1 cellular context compared by ENCODE assay signal in the genomic region with DNA sequence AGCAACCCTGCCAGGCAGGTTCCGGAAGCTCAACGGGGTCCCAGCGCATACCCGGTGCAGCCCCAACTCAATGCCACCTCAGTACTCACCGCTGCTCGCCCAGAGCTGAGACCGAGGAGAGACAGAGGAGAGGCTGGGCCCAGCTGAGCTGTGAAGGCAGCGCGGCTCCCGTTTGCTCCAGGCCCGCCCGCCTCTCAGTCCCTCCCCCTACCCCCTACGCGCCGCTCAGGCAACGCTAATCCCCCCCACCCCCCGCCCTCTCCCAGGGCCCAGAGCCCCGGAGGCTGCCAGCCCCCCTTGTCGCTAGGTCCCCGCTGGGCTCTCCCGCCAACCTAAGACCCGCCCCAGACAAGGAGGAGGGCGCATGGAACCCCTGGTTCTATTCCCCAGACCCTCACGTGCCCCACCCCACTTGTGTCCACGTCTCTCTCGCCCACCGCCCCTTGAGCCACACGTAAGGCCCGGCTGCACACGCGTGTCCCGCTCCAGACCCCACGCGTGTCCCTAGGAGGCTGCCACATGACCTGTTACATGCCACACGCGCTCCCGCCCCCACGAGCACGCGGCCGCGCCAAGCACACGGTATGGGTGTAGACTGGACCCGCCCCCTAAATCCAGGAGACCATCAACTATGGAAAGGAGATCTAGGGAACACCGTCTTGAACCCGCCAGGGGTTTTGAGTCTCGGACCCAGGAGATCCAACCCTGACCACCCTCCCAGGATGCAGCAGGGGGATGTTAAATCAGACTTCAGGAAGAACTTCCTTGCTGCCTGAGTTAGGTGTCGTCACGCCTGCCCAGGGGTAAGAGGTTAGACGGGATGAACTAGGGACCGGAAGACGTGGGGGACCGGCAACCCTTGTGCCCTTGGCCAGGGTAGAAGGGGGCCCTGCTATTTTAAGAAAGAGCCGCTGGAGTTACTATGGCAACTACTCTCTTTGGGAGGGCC.
TF ChIP-seq lines count a peak whose summit lies in the region.

A gene (minus strand): TSS at position 174 of the 949 bp plus-strand sequence. CDS start 1,747 bp downstream, outside the sequence.

TF ChIP-seq in K562, 482 proteins besides CTCF, POLR2A, EP300 and RAD21 (continued from another document):
- TF ChIP-seq, protein P1, sequence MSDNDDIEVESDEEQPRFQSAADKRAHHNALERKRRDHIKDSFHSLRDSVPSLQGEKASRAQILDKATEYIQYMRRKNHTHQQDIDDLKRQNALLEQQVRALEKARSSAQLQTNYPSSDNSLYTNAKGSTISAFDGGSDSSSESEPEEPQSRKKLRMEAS (CRISPR knock-in tag; IDR thresholded peaks at IDR 0.05) = peak; percentile 87
- TF ChIP-seq, protein P2, sequence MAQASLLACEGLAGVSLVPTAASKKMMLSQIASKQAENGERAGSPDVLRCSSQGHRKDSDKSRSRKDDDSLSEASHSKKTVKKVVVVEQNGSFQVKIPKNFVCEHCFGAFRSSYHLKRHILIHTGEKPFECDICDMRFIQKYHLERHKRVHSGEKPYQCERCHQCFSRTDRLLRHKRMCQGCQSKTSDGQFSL (CRISPR knock-in tag; IDR thresholded peaks at IDR 0.05) = 0 out of 2 replicates have a peak, but pooled peaks have one; percentile 34
- TF ChIP-seq, protein P2 (tag; IDR thresholded peaks at IDR 0.05) = no peak
- TF ChIP-seq, protein P3, sequence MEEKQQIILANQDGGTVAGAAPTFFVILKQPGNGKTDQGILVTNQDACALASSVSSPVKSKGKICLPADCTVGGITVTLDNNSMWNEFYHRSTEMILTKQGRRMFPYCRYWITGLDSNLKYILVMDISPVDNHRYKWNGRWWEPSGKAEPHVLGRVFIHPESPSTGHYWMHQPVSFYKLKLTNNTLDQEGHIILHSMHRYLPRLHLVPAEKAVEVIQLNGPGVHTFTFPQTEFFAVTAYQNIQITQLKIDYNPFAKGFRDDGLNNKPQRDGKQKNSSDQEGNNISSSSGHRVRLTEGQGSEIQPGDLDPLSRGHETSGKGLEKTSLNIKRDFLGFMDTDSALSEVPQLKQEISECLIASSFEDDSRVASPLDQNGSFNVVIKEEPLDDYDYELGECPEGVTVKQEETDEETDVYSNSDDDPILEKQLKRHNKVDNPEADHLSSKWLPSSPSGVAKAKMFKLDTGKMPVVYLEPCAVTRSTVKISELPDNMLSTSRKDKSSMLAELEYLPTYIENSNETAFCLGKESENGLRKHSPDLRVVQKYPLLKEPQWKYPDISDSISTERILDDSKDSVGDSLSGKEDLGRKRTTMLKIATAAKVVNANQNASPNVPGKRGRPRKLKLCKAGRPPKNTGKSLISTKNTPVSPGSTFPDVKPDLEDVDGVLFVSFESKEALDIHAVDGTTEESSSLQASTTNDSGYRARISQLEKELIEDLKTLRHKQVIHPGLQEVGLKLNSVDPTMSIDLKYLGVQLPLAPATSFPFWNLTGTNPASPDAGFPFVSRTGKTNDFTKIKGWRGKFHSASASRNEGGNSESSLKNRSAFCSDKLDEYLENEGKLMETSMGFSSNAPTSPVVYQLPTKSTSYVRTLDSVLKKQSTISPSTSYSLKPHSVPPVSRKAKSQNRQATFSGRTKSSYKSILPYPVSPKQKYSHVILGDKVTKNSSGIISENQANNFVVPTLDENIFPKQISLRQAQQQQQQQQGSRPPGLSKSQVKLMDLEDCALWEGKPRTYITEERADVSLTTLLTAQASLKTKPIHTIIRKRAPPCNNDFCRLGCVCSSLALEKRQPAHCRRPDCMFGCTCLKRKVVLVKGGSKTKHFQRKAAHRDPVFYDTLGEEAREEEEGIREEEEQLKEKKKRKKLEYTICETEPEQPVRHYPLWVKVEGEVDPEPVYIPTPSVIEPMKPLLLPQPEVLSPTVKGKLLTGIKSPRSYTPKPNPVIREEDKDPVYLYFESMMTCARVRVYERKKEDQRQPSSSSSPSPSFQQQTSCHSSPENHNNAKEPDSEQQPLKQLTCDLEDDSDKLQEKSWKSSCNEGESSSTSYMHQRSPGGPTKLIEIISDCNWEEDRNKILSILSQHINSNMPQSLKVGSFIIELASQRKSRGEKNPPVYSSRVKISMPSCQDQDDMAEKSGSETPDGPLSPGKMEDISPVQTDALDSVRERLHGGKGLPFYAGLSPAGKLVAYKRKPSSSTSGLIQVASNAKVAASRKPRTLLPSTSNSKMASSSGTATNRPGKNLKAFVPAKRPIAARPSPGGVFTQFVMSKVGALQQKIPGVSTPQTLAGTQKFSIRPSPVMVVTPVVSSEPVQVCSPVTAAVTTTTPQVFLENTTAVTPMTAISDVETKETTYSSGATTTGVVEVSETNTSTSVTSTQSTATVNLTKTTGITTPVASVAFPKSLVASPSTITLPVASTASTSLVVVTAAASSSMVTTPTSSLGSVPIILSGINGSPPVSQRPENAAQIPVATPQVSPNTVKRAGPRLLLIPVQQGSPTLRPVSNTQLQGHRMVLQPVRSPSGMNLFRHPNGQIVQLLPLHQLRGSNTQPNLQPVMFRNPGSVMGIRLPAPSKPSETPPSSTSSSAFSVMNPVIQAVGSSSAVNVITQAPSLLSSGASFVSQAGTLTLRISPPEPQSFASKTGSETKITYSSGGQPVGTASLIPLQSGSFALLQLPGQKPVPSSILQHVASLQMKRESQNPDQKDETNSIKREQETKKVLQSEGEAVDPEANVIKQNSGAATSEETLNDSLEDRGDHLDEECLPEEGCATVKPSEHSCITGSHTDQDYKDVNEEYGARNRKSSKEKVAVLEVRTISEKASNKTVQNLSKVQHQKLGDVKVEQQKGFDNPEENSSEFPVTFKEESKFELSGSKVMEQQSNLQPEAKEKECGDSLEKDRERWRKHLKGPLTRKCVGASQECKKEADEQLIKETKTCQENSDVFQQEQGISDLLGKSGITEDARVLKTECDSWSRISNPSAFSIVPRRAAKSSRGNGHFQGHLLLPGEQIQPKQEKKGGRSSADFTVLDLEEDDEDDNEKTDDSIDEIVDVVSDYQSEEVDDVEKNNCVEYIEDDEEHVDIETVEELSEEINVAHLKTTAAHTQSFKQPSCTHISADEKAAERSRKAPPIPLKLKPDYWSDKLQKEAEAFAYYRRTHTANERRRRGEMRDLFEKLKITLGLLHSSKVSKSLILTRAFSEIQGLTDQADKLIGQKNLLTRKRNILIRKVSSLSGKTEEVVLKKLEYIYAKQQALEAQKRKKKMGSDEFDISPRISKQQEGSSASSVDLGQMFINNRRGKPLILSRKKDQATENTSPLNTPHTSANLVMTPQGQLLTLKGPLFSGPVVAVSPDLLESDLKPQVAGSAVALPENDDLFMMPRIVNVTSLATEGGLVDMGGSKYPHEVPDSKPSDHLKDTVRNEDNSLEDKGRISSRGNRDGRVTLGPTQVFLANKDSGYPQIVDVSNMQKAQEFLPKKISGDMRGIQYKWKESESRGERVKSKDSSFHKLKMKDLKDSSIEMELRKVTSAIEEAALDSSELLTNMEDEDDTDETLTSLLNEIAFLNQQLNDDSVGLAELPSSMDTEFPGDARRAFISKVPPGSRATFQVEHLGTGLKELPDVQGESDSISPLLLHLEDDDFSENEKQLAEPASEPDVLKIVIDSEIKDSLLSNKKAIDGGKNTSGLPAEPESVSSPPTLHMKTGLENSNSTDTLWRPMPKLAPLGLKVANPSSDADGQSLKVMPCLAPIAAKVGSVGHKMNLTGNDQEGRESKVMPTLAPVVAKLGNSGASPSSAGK (IDR thresholded peaks at IDR 0.05) = peak; percentile 70
- TF ChIP-seq, protein P4, sequence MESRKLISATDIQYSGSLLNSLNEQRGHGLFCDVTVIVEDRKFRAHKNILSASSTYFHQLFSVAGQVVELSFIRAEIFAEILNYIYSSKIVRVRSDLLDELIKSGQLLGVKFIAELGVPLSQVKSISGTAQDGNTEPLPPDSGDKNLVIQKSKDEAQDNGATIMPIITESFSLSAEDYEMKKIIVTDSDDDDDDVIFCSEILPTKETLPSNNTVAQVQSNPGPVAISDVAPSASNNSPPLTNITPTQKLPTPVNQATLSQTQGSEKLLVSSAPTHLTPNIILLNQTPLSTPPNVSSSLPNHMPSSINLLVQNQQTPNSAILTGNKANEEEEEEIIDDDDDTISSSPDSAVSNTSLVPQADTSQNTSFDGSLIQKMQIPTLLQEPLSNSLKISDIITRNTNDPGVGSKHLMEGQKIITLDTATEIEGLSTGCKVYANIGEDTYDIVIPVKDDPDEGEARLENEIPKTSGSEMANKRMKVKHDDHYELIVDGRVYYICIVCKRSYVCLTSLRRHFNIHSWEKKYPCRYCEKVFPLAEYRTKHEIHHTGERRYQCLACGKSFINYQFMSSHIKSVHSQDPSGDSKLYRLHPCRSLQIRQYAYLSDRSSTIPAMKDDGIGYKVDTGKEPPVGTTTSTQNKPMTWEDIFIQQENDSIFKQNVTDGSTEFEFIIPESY (CRISPR knock-in tag; IDR thresholded peaks at IDR 0.05) = no peak
- TF ChIP-seq CREBBP (IDR thresholded peaks at IDR 0.05; ENCODE audit: low read depth, low read length) = no peak
- TF ChIP-seq SAFB (IDR thresholded peaks at IDR 0.05; ENCODE audit: borderline replicate concordance, low read depth, low read length) = peak; percentile 66; the same call in 1 of the 2 replicates
- peak; percentile 25; the same call in 1 of the 2 replicates for TF ChIP-seq ZNF431 (CRISPR knock-in tag; IDR thresholded peaks at IDR 0.05)
- TF ChIP-seq, protein P5, sequence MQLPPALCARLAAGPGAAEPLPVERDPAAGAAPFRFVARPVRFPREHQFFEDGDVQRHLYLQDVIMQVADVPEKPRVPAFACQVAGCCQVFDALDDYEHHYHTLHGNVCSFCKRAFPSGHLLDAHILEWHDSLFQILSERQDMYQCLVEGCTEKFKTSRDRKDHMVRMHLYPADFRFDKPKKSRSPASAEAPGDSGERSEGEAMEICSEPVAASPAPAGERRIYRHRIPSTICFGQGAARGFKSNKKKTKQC (CRISPR knock-in tag; IDR thresholded peaks at IDR 0.05) = peak; percentile 43; the same call in 1 of the 2 replicates
- 0 out of 2 replicates have a peak, but pooled peaks have one; percentile 32 for TF ChIP-seq RBFOX2 (IDR thresholded peaks at IDR 0.05; ENCODE audit: low read depth, low read length)
- peak in 1 of 2 experiments; percentile 52; a peak in 1 of 4 replicates for TF ChIP-seq TEAD1 (CRISPR knock-in tag; IDR thresholded peaks at IDR 0.05)
- TF ChIP-seq SMARCA5 (IDR thresholded peaks at IDR 0.05) = no peak
- TF ChIP-seq ILF3 (IDR thresholded peaks at IDR 0.05; ENCODE audit: borderline replicate concordance) = no peak
- TF ChIP-seq, protein P6, sequence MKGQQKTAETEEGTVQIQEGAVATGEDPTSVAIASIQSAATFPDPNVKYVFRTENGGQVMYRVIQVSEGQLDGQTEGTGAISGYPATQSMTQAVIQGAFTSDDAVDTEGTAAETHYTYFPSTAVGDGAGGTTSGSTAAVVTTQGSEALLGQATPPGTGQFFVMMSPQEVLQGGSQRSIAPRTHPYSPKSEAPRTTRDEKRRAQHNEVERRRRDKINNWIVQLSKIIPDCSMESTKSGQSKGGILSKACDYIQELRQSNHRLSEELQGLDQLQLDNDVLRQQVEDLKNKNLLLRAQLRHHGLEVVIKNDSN (CRISPR knock-in tag; IDR thresholded peaks at IDR 0.05) = peak; percentile 49
- TF ChIP-seq, protein P7, sequence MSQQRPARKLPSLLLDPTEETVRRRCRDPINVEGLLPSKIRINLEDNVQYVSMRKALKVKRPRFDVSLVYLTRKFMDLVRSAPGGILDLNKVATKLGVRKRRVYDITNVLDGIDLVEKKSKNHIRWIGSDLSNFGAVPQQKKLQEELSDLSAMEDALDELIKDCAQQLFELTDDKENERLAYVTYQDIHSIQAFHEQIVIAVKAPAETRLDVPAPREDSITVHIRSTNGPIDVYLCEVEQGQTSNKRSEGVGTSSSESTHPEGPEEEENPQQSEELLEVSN (IDR thresholded peaks at IDR 0.05; ENCODE audit: borderline replicate concordance in 1 of 2, extremely low read depth in 1 of 2, insufficient read depth in 1 of 2, insufficient read length in 1 of 2, low read depth in 1 of 2, low read length in 1 of 2, poor library complexity in 1 of 2, severe bottlenecking in 1 of 2) = peak; percentile 59 to 76
- 0 out of 4 replicates have a peak, but pooled peaks of 1 of the 2 experiments have one; percentile 54 for TF ChIP-seq FOXA3 (CRISPR knock-in tag; conservative IDR thresholded peaks at IDR 0.05 in 1 of 2, IDR thresholded peaks at IDR 0.05 in 1 of 2)
